Comparison of ENCODE assay signal across 8 cellular contexts in the genomic region with DNA sequence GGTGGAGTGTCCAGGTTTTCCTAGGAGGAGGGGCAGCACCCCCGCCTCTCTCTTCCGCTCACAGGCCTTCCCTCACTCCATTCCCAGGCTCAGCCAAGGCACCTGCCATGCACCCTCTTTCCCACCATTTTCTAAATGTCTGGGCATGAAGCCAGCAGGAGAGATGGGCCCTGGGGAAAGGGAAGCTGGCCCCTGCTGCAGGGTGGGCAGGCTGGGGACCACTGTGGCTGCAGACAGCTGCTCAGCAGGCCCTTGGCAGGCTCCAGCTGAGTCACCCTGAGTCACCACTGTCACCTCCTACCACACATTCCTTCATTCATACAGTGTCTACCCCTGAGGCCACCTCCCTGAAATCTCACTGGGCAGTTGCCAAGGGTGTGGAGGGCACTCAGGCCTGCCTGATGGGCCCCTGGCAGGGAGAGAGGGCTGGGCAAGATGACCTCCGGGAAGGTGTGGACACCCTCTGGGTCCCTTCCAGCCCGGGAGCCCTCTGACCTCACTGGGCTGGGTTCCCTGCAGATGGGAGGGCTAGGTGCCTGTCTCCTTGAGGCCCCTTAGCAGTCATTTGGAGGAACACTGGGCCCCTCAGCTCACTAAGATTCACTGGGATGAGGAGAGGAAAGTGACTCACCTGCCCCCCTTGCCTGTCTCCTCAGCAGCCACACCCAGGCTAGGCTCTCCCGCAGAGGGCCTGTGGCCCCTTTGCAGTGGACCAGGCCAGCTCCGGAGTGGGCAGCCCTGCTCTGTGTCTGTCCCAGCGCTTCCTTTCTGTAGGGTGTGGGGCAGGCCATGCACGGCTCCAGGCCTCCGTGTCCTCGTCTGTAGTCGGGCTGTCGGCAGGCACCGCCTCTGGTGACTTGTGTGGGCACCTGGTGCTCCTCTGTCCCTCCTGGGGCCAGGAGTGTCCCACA. TPM values are rescaled to one million over a fixed set of nuclear protein-coding genes. Genes with fewer than 3 reads are reported as not detected.
DNase-seq lines count a peak whose midpoint lies in the region; ATAC-seq lines count a peak whose summit lies in the region.

No MANE protein-coding gene starts in this region.

- peak overlapping the region in 1 of 5 donors; percentile 30 for H3K9ac ChIP-seq in subcutaneous abdominal adipose tissue (ENCODE audit: low read length in 5 of 5)

- intact Hi-C loops in activated naive CD4-positive, alpha-beta T cell treated with anti-CD3 and anti-CD28 coated beads for 36 hours (cut with micrococcal nuclease) = no loop called here

- no peaks in the 10 kb centered on the region for H3K36me3 ChIP-seq in subcutaneous abdominal adipose tissue (ENCODE audit: control insufficient read depth in 5 of 5, insufficient read depth in 5 of 5, low read length in 5 of 5)

- no peak for ATAC-seq in HG03135 (IDR thresholded peaks at IDR 0.05; ENCODE audit: unreplicated experiment)

- H3K36me3 Mint-ChIP-seq in activated naive CD4-positive, alpha-beta T cell treated with anti-CD3 and anti-CD28 coated beads for 36 hours (ENCODE audit: low read depth) = no peaks in the 10 kb centered on the region
- H3K36me3 Mint-ChIP-seq in immature natural killer cell = no peaks in the 10 kb centered on the region

- peak overlapping the region; percentile 23 for H3K27ac ChIP-seq in subcutaneous abdominal adipose tissue (ENCODE audit: low read depth, low read length)

- no peak overlapping the region for H3K27ac Mint-ChIP-seq in activated naive CD4-positive, alpha-beta T cell treated with anti-CD3 and anti-CD28 coated beads for 36 hours
- H3K27ac Mint-ChIP-seq in immature natural killer cell = no peak overlapping the region

- H3K9me3 ChIP-seq in subcutaneous abdominal adipose tissue (ENCODE audit: control insufficient read depth in 5 of 5, low read length in 5 of 5) = no peaks in the 10 kb centered on the region

- H3K27me3 Mint-ChIP-seq in activated naive CD4-positive, alpha-beta T cell treated with anti-CD3 and anti-CD28 coated beads for 36 hours (ENCODE audit: low read depth) = no peaks in the 10 kb centered on the region
- peaks cover 11 to 18% (median 18%) of the 10 kb centered on the region in 3 donors for H3K27me3 Mint-ChIP-seq in immature natural killer cell (ENCODE audit: low read depth in 3 of 3)

- H3K4me3 Mint-ChIP-seq in activated naive CD4-positive, alpha-beta T cell treated with anti-CD3 and anti-CD28 coated beads for 36 hours = no peak overlapping the region
- H3K4me3 Mint-ChIP-seq in immature natural killer cell = no peak overlapping the region

- peaks cover 36% of the 10 kb centered on the region for H3K4me1 Mint-ChIP-seq in activated naive CD4-positive, alpha-beta T cell treated with anti-CD3 and anti-CD28 coated beads for 36 hours (ENCODE audit: low read depth)
- H3K4me1 Mint-ChIP-seq in immature natural killer cell = peaks cover 40 to 41% of the 10 kb centered on the region in 2 donors

- H3K4me3 ChIP-seq in subcutaneous abdominal adipose tissue (ENCODE audit: low read depth in 1 of 5, low read length in 5 of 5) = no peak overlapping the region

- H3K27me3 ChIP-seq in subcutaneous abdominal adipose tissue (ENCODE audit: control insufficient read depth in 5 of 5, insufficient read depth in 4 of 5, low read length in 5 of 5) = no peaks in the 10 kb centered on the region

- peak; percentile 44 for DNase-seq in activated naive CD4-positive, alpha-beta T cell treated with anti-CD3 and anti-CD28 coated beads for 36 hours
- DNase-seq in activated naive CD4-positive, alpha-beta T cell (lab: John Stamatoyannopoulos, UW) = no peak
- peak; percentile 100 for DNase-seq in RPMI7951 (ENCODE audit: low read depth)
- DNase-seq in fibroblast of peridontal ligament (ENCODE audit: extremely low read depth) = peak; percentile 58
- no peak for DNase-seq in immature natural killer cell
- DNase-seq in NCI-H146 (lab: John Stamatoyannopoulos, UW) = no peak

- no peaks in the 10 kb centered on the region for H3K9me3 Mint-ChIP-seq in activated naive CD4-positive, alpha-beta T cell treated with anti-CD3 and anti-CD28 coated beads for 36 hours
- H3K9me3 Mint-ChIP-seq in immature natural killer cell = peaks cover 0 to 3% (median 0%) of the 10 kb centered on the region in 6 donors

- CTCF ChIA-PET in activated naive CD4-positive, alpha-beta T cell treated with anti-CD3 and anti-CD28 coated beads for 36 hours (lab: Charles Lee) = interaction anchor here (0.6 kb wide), 1 partner anchor 395 kb away, joined by 3 read pairs; no protein-coding TSS in a partner anchor

- peaks cover 19 to 63% (median 56%) of the 10 kb centered on the region in 5 donors for H3K4me1 ChIP-seq in subcutaneous abdominal adipose tissue (ENCODE audit: control insufficient read depth in 5 of 5, insufficient read depth in 5 of 5, low read length in 5 of 5)

RNA-seq across cellular contexts. Expression of a gene that starts 7.8 kb away (rescaled TPM):
- under 1 TPM in 1 of 2 experiments, not detected in 1; 0.35 TPM for total RNA-seq in activated naive CD4-positive, alpha-beta T cell treated with anti-CD3 and anti-CD28 coated beads for 36 hours
- 8.3 and 9.5 TPM in 2 replicates for total RNA-seq in RPMI7951 (2014; rRNA removed; shearing (Covaris generic))
- polyA plus RNA-seq in immature natural killer cell = not detected

Comparison
In these comparisons a context has a peak if more than half of its experiments do, and no peak if none do; other contexts are left out.
1. DNase-seq: peak in activated naive CD4-positive, alpha-beta T cell treated with anti-CD3 and anti-CD28 coated beads for 36 hours (single experiment), RPMI7951 (single experiment) and fibroblast of peridontal ligament (single experiment); none in activated naive CD4-positive, alpha-beta T cell (0 of 4), immature natural killer cell (0 of 3) and NCI-H146 (single experiment).